Comparison of ENCODE assay signal across 32 cellular contexts in genomic region chr3:190306026-190306425, GRCh38. TPM values are rescaled to one million over a fixed set of nuclear protein-coding genes. Genes with fewer than 3 reads are reported as not detected.
DNase-seq lines count a peak whose midpoint lies in the region; ATAC-seq and TF ChIP-seq lines count a peak whose summit lies in the region.
"Had no signal": no experiment of that assay in that cellular context is flagged by ENCODE, and none has a peak within 500 bp of the region (broad histone marks: within the 10 kb centered on the region; RNA-seq: fewer than 3 reads in every experiment).

No MANE protein-coding gene starts in this region.

- peak overlapping the region; percentile 80 for H3K27ac ChIP-seq in PC-3 (ENCODE audit: low read length)
- no peak overlapping the region for H3K27ac ChIP-seq in endodermal cell (ENCODE audit: low read depth, low read length)
- H3K27ac ChIP-seq in smooth muscle cell (ENCODE audit: low read depth) = peak overlapping the region; percentile 83
- H3K27ac ChIP-seq: colonic mucosa, KMS-11, left ventricle myocardium inferior, SJSA1, stomach had no signal

- H3K9ac ChIP-seq in PC-3 (ENCODE audit: low read length) = peak overlapping the region; percentile 20
- peak overlapping the region; percentile 22 for H3K9ac ChIP-seq in endodermal cell (ENCODE audit: extremely low read depth, low read length, poor library complexity, severe bottlenecking)
- no peak overlapping the region for H3K9ac ChIP-seq in smooth muscle cell (ENCODE audit: low read depth)
- H3K9ac ChIP-seq: KMS-11 had no signal

- H4K20me1 ChIP-seq in PC-3 (ENCODE audit: low read length) (no peaks in the 10 kb centered on the region), smooth muscle cell (ENCODE audit: low read depth) (no peaks in the 10 kb centered on the region)

- intact Hi-C loops in activated CD4-positive, alpha-beta T cell treated with anti-CD3 and anti-CD28 coated beads, Interleukin-2, amount 10 ng/mL, durations not matched to agents 24 days and 14 days (cut with micrococcal nuclease) = loop anchor here (1.0 kb wide), 1 partner anchor 13 kb away; no protein-coding TSS in a partner anchor
- intact Hi-C loops in PC-3 (cut with micrococcal nuclease) = loop anchor here (5.0 kb wide), 1 partner anchor 79 kb away; no protein-coding TSS in a partner anchor

- 75 to 81% methylated on average over 3 of the region's 3 CpGs for WGBS in endodermal cell (ENCODE audit: insufficient coverage in 1 of 2, insufficient read length in 1 of 2), 2 experiments
- WGBS in smooth muscle cell (ENCODE audit: low lambda C conversion rate) = 81% methylated on average over 3 of the region's 3 CpGs

- CTCF ChIA-PET in PC-3 (lab: Charles Lee) = no interaction called here

- H3K4me1 Mint-ChIP-seq in activated CD4-positive, alpha-beta T cell treated with anti-CD3 and anti-CD28 coated beads, Interleukin-2, amount 10 ng/mL, durations not matched to agents 24 days and 14 days = peaks cover 22% of the 10 kb centered on the region
- H3K4me1 Mint-ChIP-seq in endodermal cell = peaks cover 33% of the 10 kb centered on the region

- H3K4me1 ChIP-seq in PC-3 (ENCODE audit: insufficient read depth, low read length) (peaks cover 66% of the 10 kb centered on the region), endodermal cell (ENCODE audit: control insufficient read depth, insufficient read depth, low read length) (peaks cover 22% of the 10 kb centered on the region), smooth muscle cell (ENCODE audit: low read depth) (peaks cover 3% of the 10 kb centered on the region)
- H3K4me1 ChIP-seq: colonic mucosa, left ventricle myocardium inferior, Peyer's patch had no signal

- H3K9me3 Mint-ChIP-seq in activated CD4-positive, alpha-beta T cell treated with anti-CD3 and anti-CD28 coated beads, Interleukin-2, amount 10 ng/mL, durations not matched to agents 24 days and 14 days = peaks cover 15% of the 10 kb centered on the region
- H3K9me3 Mint-ChIP-seq in endodermal cell = no peaks in the 10 kb centered on the region
- H3K9me3 Mint-ChIP-seq: activated T-helper 17 cell treated with anti-CD3 and anti-CD28 coated beads, Interleukin-2, amount 50 U/mL, for 72 hours; effector memory CD8-positive, alpha-beta T cell; T-cell had no signal

- H3K9me2 ChIP-seq in PC-3 (replicated peaks; ENCODE audit: low read length) = no peaks in the 10 kb centered on the region

- H3K27me3 ChIP-seq in PC-3 (ENCODE audit: low read length) (no peaks in the 10 kb centered on the region), endodermal cell (ENCODE audit: control insufficient read depth, insufficient read depth, low read length, poor library complexity, severe bottlenecking) (no peaks in the 10 kb centered on the region), smooth muscle cell (ENCODE audit: low read depth) (no peaks in the 10 kb centered on the region)
- H3K27me3 ChIP-seq: colonic mucosa, esophagus muscularis mucosa, Peyer's patch, sigmoid colon, SJSA1, stomach, transverse colon had no signal

- H2AFZ ChIP-seq in PC-3 (ENCODE audit: low read length) (no peak overlapping the region), smooth muscle cell (ENCODE audit: low read depth) (no peak overlapping the region)

- H3K4me3 Mint-ChIP-seq in activated CD4-positive, alpha-beta T cell treated with anti-CD3 and anti-CD28 coated beads, Interleukin-2, amount 10 ng/mL, durations not matched to agents 24 days and 14 days = no peak overlapping the region
- H3K4me3 Mint-ChIP-seq in endodermal cell = no peak overlapping the region
- H3K4me3 Mint-ChIP-seq: activated CD8-positive, alpha-beta memory T cell treated with anti-CD3 and anti-CD28 coated beads, Interleukin-2, amount 10 ng/mL, durations not matched to agents 7 days and 5 days; activated T-helper 17 cell treated with anti-CD3 and anti-CD28 coated beads, Interleukin-2, amount 50 U/mL, for 72 hours; effector memory CD8-positive, alpha-beta T cell had no signal

- H3K9me3 ChIP-seq in PC-3 (ENCODE audit: low read length) (no peaks in the 10 kb centered on the region), endodermal cell (ENCODE audit: control insufficient read depth, low read length) (no peaks in the 10 kb centered on the region), smooth muscle cell (replicated peaks; ENCODE audit: low read depth) (no peaks in the 10 kb centered on the region)
- H3K9me3 ChIP-seq: colonic mucosa, esophagus muscularis mucosa, left ventricle myocardium inferior, Peyer's patch, sigmoid colon, SJSA1, stomach, transverse colon had no signal

- H3K27ac Mint-ChIP-seq in activated CD4-positive, alpha-beta T cell treated with anti-CD3 and anti-CD28 coated beads, Interleukin-2, amount 10 ng/mL, durations not matched to agents 24 days and 14 days = peak overlapping the region; percentile 71
- H3K27ac Mint-ChIP-seq in endodermal cell = peak overlapping the region; percentile 11
- H3K27ac Mint-ChIP-seq: activated CD8-positive, alpha-beta memory T cell treated with anti-CD3 and anti-CD28 coated beads, Interleukin-2, amount 10 ng/mL, durations not matched to agents 7 days and 5 days; activated T-helper 17 cell treated with anti-CD3 and anti-CD28 coated beads, Interleukin-2, amount 50 U/mL, for 72 hours; effector memory CD8-positive, alpha-beta T cell; T-cell had no signal

- H3K36me3 ChIP-seq in PC-3 (ENCODE audit: low read depth, low read length) (no peaks in the 10 kb centered on the region), endodermal cell (ENCODE audit: control insufficient read depth, insufficient read depth, low read length) (peaks cover 43% of the 10 kb centered on the region), smooth muscle cell (ENCODE audit: low read depth) (no peaks in the 10 kb centered on the region)
- H3K36me3 ChIP-seq: colonic mucosa, esophagus muscularis mucosa, left ventricle myocardium inferior, Peyer's patch, sigmoid colon, SJSA1, stomach, transverse colon had no signal

- POLR2A ChIA-PET in PC-3 (lab: Charles Lee; ENCODE audit: unreplicated experiment) = no interaction called here

- H3K79me2 ChIP-seq in PC-3 (ENCODE audit: low read length) (no peaks in the 10 kb centered on the region), smooth muscle cell (ENCODE audit: low read depth) (no peaks in the 10 kb centered on the region)

- TF ChIP-seq CTCF in PC-3 (conservative IDR thresholded peaks at IDR 0.05; ENCODE audit: low read depth, low read length) (no peak), endodermal cell (conservative IDR thresholded peaks at IDR 0.05) (no peak), smooth muscle cell (IDR thresholded peaks at IDR 0.05; ENCODE audit: borderline replicate concordance, insufficient read depth, poor library complexity, severe bottlenecking) (no peak)

- no peak for DNase-seq in activated CD4-positive, alpha-beta T cell treated with anti-CD3 and anti-CD28 coated beads, Interleukin-2, amount 10 ng/mL, durations not matched to agents 24 days and 14 days
- DNase-seq in activated CD4-positive, alpha-beta T cell treated with anti-CD3 and anti-CD28 coated beads, Interleukin-2, amount 50 U/mL, for 48 hours = no peak
- DNase-seq in PC-3 (no peak), endodermal cell (no peak), smooth muscle cell (lab: John Stamatoyannopoulos, UW; ENCODE audit: unreplicated experiment) (no peak), NCI-H526 treated with DMSO at 0.1 percent for 48 hours (lab: John Stamatoyannopoulos, UW) (no peak)
- DNase-seq: 8988T; activated CD4-positive, alpha-beta T cell treated with anti-CD3 and anti-CD28 coated beads for 1 hour; activated CD8-positive, alpha-beta memory T cell treated with anti-CD3 and anti-CD28 coated beads, Interleukin-2, amount 10 ng/mL, durations not matched to agents 7 days and 5 days; amniotic stem cell; colonic mucosa; DMS79; effector memory CD8-positive, alpha-beta T cell; hypothalamus; left ventricle myocardium inferior; MV-4-11; NCI-H1694; NCI-H2171; NCI-H524; NK-92 treated with Interleukin-12 subunit alpha and Interleukin-12 subunit beta, amount 100 ng/mL, for 24 hours; Peyer's patch; posterior cingulate gyrus; stomach; transverse colon had no signal

- ATAC-seq in PC-3 = no peak
- no peak for ATAC-seq in GM19397 (IDR thresholded peaks at IDR 0.05; ENCODE audit: unreplicated experiment)
- no peak for ATAC-seq in GM19452 (IDR thresholded peaks at IDR 0.05; ENCODE audit: unreplicated experiment)
- ATAC-seq: activated CD8-positive, alpha-beta memory T cell treated with anti-CD3 and anti-CD28 coated beads, Interleukin-2, amount 10 ng/mL, durations not matched to agents 7 days and 5 days; effector memory CD8-positive, alpha-beta T cell had no signal

- H3K4me3 ChIP-seq in PC-3 (ENCODE audit: low read length) (no peak overlapping the region), endodermal cell (ENCODE audit: low read length) (peak overlapping the region; percentile 32), smooth muscle cell (no peak overlapping the region)
- H3K4me3 ChIP-seq: colonic mucosa, esophagus muscularis mucosa, left ventricle myocardium inferior, Peyer's patch, sigmoid colon, SJSA1, stomach, transverse colon had no signal

- no peaks in the 10 kb centered on the region for H3K36me3 Mint-ChIP-seq in activated CD4-positive, alpha-beta T cell treated with anti-CD3 and anti-CD28 coated beads, Interleukin-2, amount 10 ng/mL, durations not matched to agents 24 days and 14 days (ENCODE audit: low read depth)
- H3K36me3 Mint-ChIP-seq in endodermal cell (ENCODE audit: low read depth) = no peaks in the 10 kb centered on the region
- H3K36me3 Mint-ChIP-seq: activated CD8-positive, alpha-beta memory T cell treated with anti-CD3 and anti-CD28 coated beads, Interleukin-2, amount 10 ng/mL, durations not matched to agents 7 days and 5 days; T-cell had no signal

- H3F3A ChIP-seq in PC-3 (ENCODE audit: low read length, unreplicated experiment) (no peaks in the 10 kb centered on the region), smooth muscle cell (ENCODE audit: low read depth) (no peaks in the 10 kb centered on the region)

- no peaks in the 10 kb centered on the region for H3K27me3 Mint-ChIP-seq in activated CD4-positive, alpha-beta T cell treated with anti-CD3 and anti-CD28 coated beads, Interleukin-2, amount 10 ng/mL, durations not matched to agents 24 days and 14 days
- H3K27me3 Mint-ChIP-seq in endodermal cell (ENCODE audit: insufficient read depth) = no peaks in the 10 kb centered on the region

- peak overlapping the region; percentile 66 for H3K4me2 ChIP-seq in PC-3 (ENCODE audit: low read length)
- no peak overlapping the region for H3K4me2 ChIP-seq in smooth muscle cell
- H3K4me2 ChIP-seq: KMS-11 had no signal

- no TSS peak for BruUV-seq in PC-3 (replicated peaks; lab: Mats Ljungman, UMichigan)

RNA-seq across cellular contexts. Expression of gene CLDN1, which starts 16.2 kb away (rescaled TPM):
- 0.33 and 0.52 TPM in 2 replicates for total RNA-seq in activated CD4-positive, alpha-beta T cell treated with anti-CD3 and anti-CD28 coated beads, Interleukin-2, amount 10 ng/mL, durations not matched to agents 24 days and 14 days
- 6.8 and 9.6 TPM in 2 replicates for total RNA-seq in PC-3 (2014; rRNA removed)
- total RNA-seq in endodermal cell = 10 to 100 TPM in 1 of 2 donors, 1 to 10 TPM in 1; 8.7 to 10.2 TPM
- polyA plus RNA-seq in endodermal cell (2013, experiment 1 of 2) = 7.8 TPM
- 9.1 TPM for polyA plus RNA-seq in endodermal cell (2013, experiment 2 of 2)
- total RNA-seq in smooth muscle cell = 25.5 and 30.5 TPM in 2 replicates
- 3.8 and 6.2 TPM in 2 replicates for polyA plus RNA-seq in smooth muscle cell
- total RNA-seq: activated CD8-positive, alpha-beta memory T cell treated with anti-CD3 and anti-CD28 coated beads, Interleukin-2, amount 10 ng/mL, durations not matched to agents 7 days and 5 days had no signal
